In the genomic region with DNA sequence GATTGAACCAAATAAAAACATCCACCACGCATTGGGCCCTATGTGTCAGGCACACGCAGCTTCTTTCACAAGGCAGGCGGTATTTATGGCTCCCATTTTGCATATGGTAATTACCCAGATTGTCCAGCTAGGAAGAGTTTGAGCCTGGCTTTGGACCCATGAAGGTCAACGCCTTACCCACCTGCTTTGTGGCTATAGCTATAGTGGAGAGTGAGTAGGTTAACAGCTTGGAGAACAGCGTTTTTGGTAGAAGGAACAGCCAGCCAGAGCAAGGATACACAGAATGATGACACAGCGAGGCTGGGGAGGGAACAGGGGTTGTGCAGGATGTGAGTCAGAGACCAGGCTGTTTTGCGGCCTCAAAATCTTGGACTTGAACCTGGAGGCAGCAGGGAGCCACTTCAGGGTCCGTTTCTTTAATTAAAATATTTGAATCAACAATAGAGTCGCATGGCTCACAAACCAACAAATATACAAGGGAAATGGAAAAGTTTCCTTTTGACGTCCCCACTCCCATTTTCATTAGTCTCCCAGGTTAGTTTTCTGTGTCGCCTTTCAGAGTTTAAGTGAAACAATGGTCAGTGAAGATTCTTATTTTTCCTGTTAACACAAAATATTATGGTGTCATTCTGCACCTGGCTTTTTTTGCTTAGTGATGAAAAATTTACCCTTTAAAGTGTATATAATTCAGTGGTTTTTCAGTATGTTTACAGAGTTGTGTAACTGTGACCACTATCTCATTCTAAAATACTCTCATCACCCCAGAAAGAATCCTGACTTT, we compare ENCODE assay signal across 1 cellular context.
TF ChIP-seq lines count a peak whose summit lies in the region.

No MANE protein-coding gene starts in this region.

TF ChIP-seq in HCT116, 20 proteins besides CTCF, POLR2A, EP300 and RAD21 (continued from another document):
- TF ChIP-seq, protein P1, sequence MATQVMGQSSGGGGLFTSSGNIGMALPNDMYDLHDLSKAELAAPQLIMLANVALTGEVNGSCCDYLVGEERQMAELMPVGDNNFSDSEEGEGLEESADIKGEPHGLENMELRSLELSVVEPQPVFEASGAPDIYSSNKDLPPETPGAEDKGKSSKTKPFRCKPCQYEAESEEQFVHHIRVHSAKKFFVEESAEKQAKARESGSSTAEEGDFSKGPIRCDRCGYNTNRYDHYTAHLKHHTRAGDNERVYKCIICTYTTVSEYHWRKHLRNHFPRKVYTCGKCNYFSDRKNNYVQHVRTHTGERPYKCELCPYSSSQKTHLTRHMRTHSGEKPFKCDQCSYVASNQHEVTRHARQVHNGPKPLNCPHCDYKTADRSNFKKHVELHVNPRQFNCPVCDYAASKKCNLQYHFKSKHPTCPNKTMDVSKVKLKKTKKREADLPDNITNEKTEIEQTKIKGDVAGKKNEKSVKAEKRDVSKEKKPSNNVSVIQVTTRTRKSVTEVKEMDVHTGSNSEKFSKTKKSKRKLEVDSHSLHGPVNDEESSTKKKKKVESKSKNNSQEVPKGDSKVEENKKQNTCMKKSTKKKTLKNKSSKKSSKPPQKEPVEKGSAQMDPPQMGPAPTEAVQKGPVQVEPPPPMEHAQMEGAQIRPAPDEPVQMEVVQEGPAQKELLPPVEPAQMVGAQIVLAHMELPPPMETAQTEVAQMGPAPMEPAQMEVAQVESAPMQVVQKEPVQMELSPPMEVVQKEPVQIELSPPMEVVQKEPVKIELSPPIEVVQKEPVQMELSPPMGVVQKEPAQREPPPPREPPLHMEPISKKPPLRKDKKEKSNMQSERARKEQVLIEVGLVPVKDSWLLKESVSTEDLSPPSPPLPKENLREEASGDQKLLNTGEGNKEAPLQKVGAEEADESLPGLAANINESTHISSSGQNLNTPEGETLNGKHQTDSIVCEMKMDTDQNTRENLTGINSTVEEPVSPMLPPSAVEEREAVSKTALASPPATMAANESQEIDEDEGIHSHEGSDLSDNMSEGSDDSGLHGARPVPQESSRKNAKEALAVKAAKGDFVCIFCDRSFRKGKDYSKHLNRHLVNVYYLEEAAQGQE (IDR thresholded peaks at IDR 0.05; ENCODE audit: low read depth): no peak
- TF ChIP-seq CBX3 (IDR thresholded peaks at IDR 0.05; ENCODE audit: low read depth) (peak; percentile 80), EZH2 (IDR thresholded peaks at IDR 0.05) (no peak), SIN3A (IDR thresholded peaks at IDR 0.05; ENCODE audit: low read depth) (no peak), ZFX (IDR thresholded peaks at IDR 0.05) (no peak), EGR1 (IDR thresholded peaks at IDR 0.05; ENCODE audit: low read depth) (no peak)
- TF ChIP-seq, protein P2, sequence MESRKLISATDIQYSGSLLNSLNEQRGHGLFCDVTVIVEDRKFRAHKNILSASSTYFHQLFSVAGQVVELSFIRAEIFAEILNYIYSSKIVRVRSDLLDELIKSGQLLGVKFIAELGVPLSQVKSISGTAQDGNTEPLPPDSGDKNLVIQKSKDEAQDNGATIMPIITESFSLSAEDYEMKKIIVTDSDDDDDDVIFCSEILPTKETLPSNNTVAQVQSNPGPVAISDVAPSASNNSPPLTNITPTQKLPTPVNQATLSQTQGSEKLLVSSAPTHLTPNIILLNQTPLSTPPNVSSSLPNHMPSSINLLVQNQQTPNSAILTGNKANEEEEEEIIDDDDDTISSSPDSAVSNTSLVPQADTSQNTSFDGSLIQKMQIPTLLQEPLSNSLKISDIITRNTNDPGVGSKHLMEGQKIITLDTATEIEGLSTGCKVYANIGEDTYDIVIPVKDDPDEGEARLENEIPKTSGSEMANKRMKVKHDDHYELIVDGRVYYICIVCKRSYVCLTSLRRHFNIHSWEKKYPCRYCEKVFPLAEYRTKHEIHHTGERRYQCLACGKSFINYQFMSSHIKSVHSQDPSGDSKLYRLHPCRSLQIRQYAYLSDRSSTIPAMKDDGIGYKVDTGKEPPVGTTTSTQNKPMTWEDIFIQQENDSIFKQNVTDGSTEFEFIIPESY (IDR thresholded peaks at IDR 0.05; ENCODE audit: extremely low read depth, insufficient replicate concordance, low read length): no peak
